ENCODE assay signal across 17 cellular contexts in genomic region chr14:97387252-97387882, GRCh38.
"Had no signal": no experiment of that assay in that cellular context is flagged by ENCODE, and none has a peak within 500 bp of the region (broad histone marks: within the 10 kb centered on the region; RNA-seq: fewer than 3 reads in every experiment).

No MANE protein-coding gene starts in this region.

- H3K4me3 ChIP-seq: coronary artery, esophagus muscularis mucosa, tibial nerve, vagina had no signal

- H3K27me3 ChIP-seq: tibial nerve, vagina had no signal

- H3K27ac Mint-ChIP-seq: activated CD8-positive, alpha-beta T cell treated with anti-CD3 and anti-CD28 coated beads for 36 hours; activated naive CD4-positive, alpha-beta T cell treated with anti-CD3 and anti-CD28 coated beads, Interleukin-2, amount 10 ng/mL, durations not matched to agents 7 days and 5 days; brain; stimulated activated memory B cell treated with anti-CD40 and anti-IgM and Interleukin-4, amounts not matched to agents 10 μg/mL and 1 μg/mL and 100 μg/mL, for 72 hours had no signal

- H3K36me3 ChIP-seq: esophagus muscularis mucosa, tibial nerve, vagina had no signal

- H3K4me1 ChIP-seq: esophagus muscularis mucosa, vagina had no signal

- H3K27me3 Mint-ChIP-seq: activated CD8-positive, alpha-beta T cell treated with anti-CD3 and anti-CD28 coated beads for 36 hours; stimulated activated memory B cell treated with anti-CD40 and anti-IgM and Interleukin-4, amounts not matched to agents 10 μg/mL and 1 μg/mL and 100 μg/mL, for 72 hours had no signal

- ATAC-seq: activated CD4-positive, CD25-positive, alpha-beta regulatory T cell treated with anti-CD3 and anti-CD28 coated beads, Interleukin-2, amount 50 U/mL, for 24 hours; activated CD8-positive, alpha-beta T cell treated with anti-CD3 and anti-CD28 coated beads for 36 hours; natural killer cell; stimulated activated memory B cell treated with anti-CD40 and anti-IgM and Interleukin-4, amounts not matched to agents 10 μg/mL and 1 μg/mL and 100 μg/mL, for 72 hours had no signal

- H3K27ac ChIP-seq: coronary artery, esophagus muscularis mucosa, tibial nerve, vagina had no signal

- H3K4me1 Mint-ChIP-seq: stimulated activated memory B cell treated with anti-CD40 and anti-IgM and Interleukin-4, amounts not matched to agents 10 μg/mL and 1 μg/mL and 100 μg/mL, for 72 hours had no signal

- H3K9me3 ChIP-seq: esophagus muscularis mucosa, tibial nerve, vagina had no signal

- H3K4me3 Mint-ChIP-seq: activated CD8-positive, alpha-beta T cell treated with anti-CD3 and anti-CD28 coated beads for 36 hours; activated naive CD4-positive, alpha-beta T cell treated with anti-CD3 and anti-CD28 coated beads, Interleukin-2, amount 10 ng/mL, durations not matched to agents 7 days and 5 days; brain; natural killer cell; stimulated activated memory B cell treated with anti-CD40 and anti-IgM and Interleukin-4, amounts not matched to agents 10 μg/mL and 1 μg/mL and 100 μg/mL, for 72 hours had no signal

- H3K9me3 Mint-ChIP-seq: activated CD8-positive, alpha-beta T cell treated with anti-CD3 and anti-CD28 coated beads for 36 hours; activated naive CD4-positive, alpha-beta T cell treated with anti-CD3 and anti-CD28 coated beads, Interleukin-2, amount 10 ng/mL, durations not matched to agents 7 days and 5 days; brain had no signal

- H3K36me3 Mint-ChIP-seq: brain; natural killer cell; stimulated activated memory B cell treated with anti-CD40 and anti-IgM and Interleukin-4, amounts not matched to agents 10 μg/mL and 1 μg/mL and 100 μg/mL, for 72 hours had no signal

- DNase-seq: activated CD8-positive, alpha-beta T cell treated with anti-CD3 and anti-CD28 coated beads for 36 hours; activated naive CD4-positive, alpha-beta T cell treated with anti-CD3 and anti-CD28 coated beads, Interleukin-2, amount 10 ng/mL, durations not matched to agents 7 days and 5 days; central memory CD4-positive, alpha-beta T cell; hypothalamus; kidney glomerular epithelial cell; mesendoderm; natural killer cell; stimulated activated CD4-positive, alpha-beta T cell treated with anti-CD3 and anti-CD28 coated beads, Interleukin-2, amount 100 ng/mL, for 48 hours; substantia nigra; T-helper 9 cell had no signal
